ENCODE assay signal across 8 cellular contexts in the genomic region with DNA sequence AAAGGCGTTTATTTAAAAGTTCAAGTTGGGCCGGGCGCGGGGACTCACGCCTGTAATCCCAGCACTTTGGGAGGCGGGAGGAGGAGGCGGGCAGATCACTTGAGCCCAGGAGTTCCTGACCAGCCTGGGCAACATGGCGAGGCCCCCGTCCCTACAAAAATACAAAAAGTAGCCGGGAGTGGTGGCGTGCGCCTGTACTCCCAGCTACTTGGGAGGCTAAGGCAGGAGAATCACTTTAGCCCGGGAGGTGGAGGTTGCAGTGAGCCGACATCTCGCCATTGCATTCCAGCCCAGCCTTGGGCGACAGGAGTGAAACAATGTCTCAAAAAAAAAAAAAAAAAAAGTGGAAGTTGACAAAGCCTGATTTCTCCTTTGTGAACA. TPM values are rescaled to one million over a fixed set of nuclear protein-coding genes. Genes with fewer than 3 reads are reported as not detected.
DNase-seq lines count a peak whose midpoint lies in the region; TF ChIP-seq lines count a peak whose summit lies in the region.

No MANE protein-coding gene starts in this region.

- peak overlapping the region; percentile 89 for H3K4me2 ChIP-seq in fibroblast of lung (ENCODE audit: extremely low read depth, insufficient read depth, low read length)

- peak overlapping the region; percentile 86 for H3K4me3 Mint-ChIP-seq in progenitor cell of endocrine pancreas (ENCODE audit: low read depth)

- H3K9me3 Mint-ChIP-seq in progenitor cell of endocrine pancreas (ENCODE audit: low read depth), result no peaks in the 10 kb centered on the region

- no peaks in the 10 kb centered on the region for H3K27me3 ChIP-seq in SJCRH30
- H3K27me3 ChIP-seq in fibroblast of lung (ENCODE audit: control insufficient read depth, insufficient read depth, low read length), result no peaks in the 10 kb centered on the region

- peaks cover 8% of the 10 kb centered on the region for H3K4me1 Mint-ChIP-seq in progenitor cell of endocrine pancreas (ENCODE audit: low read depth)

- peak overlapping the region; percentile 93 for H3K27ac Mint-ChIP-seq in progenitor cell of endocrine pancreas

- H3K27me3 Mint-ChIP-seq in progenitor cell of endocrine pancreas, result no peaks in the 10 kb centered on the region

- TF ChIP-seq CTCF in fibroblast of lung (conservative IDR thresholded peaks at IDR 0.05 in 1 of 2, IDR thresholded peaks at IDR 0.05 in 1 of 2; ENCODE audit: low read depth in 1 of 2, low read length in 2 of 2) (no peak), progenitor cell of endocrine pancreas (IDR thresholded peaks at IDR 0.05; ENCODE audit: unreplicated experiment) (no peak)

- peak overlapping the region; percentile 85 for H3K4me3 ChIP-seq in SJCRH30
- H3K4me3 ChIP-seq in fibroblast of lung (replicated peaks in 1 of 4; ENCODE audit: control extremely low read depth in 1 of 4, insufficient read depth in 1 of 4, low read depth in 3 of 4, low read length in 4 of 4), result peak overlapping the region; percentile 80 to 93 (median 86)

- no peaks in the 10 kb centered on the region for H4K20me1 ChIP-seq in fibroblast of lung (ENCODE audit: control insufficient read depth, extremely low read depth, insufficient read depth, low read length)

- H3K36me3 Mint-ChIP-seq in progenitor cell of endocrine pancreas (ENCODE audit: insufficient read depth), result peaks cover 4% of the 10 kb centered on the region

- H3K9me3 ChIP-seq in SJCRH30 (replicated peaks) (no peaks in the 10 kb centered on the region), fibroblast of lung (ENCODE audit: control insufficient read depth, insufficient read depth, low read depth, low read length) (no peaks in the 10 kb centered on the region)

- H3K36me3 ChIP-seq in SJCRH30 (peaks cover 10% of the 10 kb centered on the region), fibroblast of lung (ENCODE audit: control insufficient read depth, insufficient read depth, low read length) (peaks cover 4% of the 10 kb centered on the region)

- H3K4me1 ChIP-seq in SJCRH30 (no peaks in the 10 kb centered on the region; the same call in 1 of the 2 replicates), fibroblast of lung (ENCODE audit: control insufficient read depth, extremely low read depth, insufficient read depth, low read length) (no peaks in the 10 kb centered on the region)

- H3K9ac ChIP-seq in fibroblast of lung (ENCODE audit: insufficient read depth, low read length), result peak overlapping the region; percentile 93

- peak; percentile 26 for DNase-seq in NCI-H82 (lab: John Stamatoyannopoulos, UW)
- no peak for DNase-seq in NCI-H82 treated with DMSO at 0.1 percent for 48 hours (lab: John Stamatoyannopoulos, UW; ENCODE audit: unreplicated experiment)
- peak in 1 of 2 experiments; percentile 28 for DNase-seq in SJCRH30
- no peak for DNase-seq in fibroblast of lung (ENCODE audit: low read depth in 2 of 2)
- DNase-seq in progenitor cell of endocrine pancreas (ENCODE audit: low spot score, unreplicated experiment), result no peak
- DNase-seq in superior temporal gyrus (ENCODE audit: extremely low spot score), result no peak
- DNase-seq in C1 segment of cervical spinal cord (lab: John Stamatoyannopoulos, UW), result no peak
- DNase-seq in NCI-H2227 (lab: John Stamatoyannopoulos, UW; ENCODE audit: unreplicated experiment), result no peak

- peak overlapping the region; percentile 66 for H3K27ac ChIP-seq in SJCRH30
- peak overlapping the region; percentile 72 for H3K27ac ChIP-seq in fibroblast of lung (ENCODE audit: insufficient read depth, low read length)

- H3K79me2 ChIP-seq in fibroblast of lung (ENCODE audit: control insufficient read depth, insufficient read depth, low read length), result peaks cover 14% of the 10 kb centered on the region

- H2AFZ ChIP-seq in fibroblast of lung (ENCODE audit: low read length), result no peak overlapping the region

RNA-seq across cellular contexts. Expression of a gene that starts 0.8 kb away (rescaled TPM):
- 47.9 and 53.3 TPM in 2 replicates for total RNA-seq in SJCRH30 (2014; rRNA removed; shearing (Covaris generic))
- total RNA-seq in fibroblast of lung (58.6 and 84.9 TPM in 2 replicates), progenitor cell of endocrine pancreas (45.6 and 47.6 TPM in 2 replicates)
- 47.8 and 55.4 TPM in 2 replicates for polyA plus RNA-seq in fibroblast of lung
- 63.1 and 71.9 TPM in 2 replicates for polyA plus RNA-seq in fibroblast of lung (2012)
- 12.2 and 20.1 TPM in 2 replicates for polyA minus RNA-seq in fibroblast of lung (ENCODE audit: low replicate concordance)

RNA-seq across cellular contexts. Expression of a gene that starts 12.6 kb away (rescaled TPM):
- total RNA-seq in SJCRH30 (2014; rRNA removed; shearing (Covaris generic)), result 19.3 and 22.1 TPM in 2 replicates
- total RNA-seq in fibroblast of lung (17.7 and 20.0 TPM in 2 replicates), progenitor cell of endocrine pancreas (16.6 and 18.1 TPM in 2 replicates)
- 19.9 and 21.7 TPM in 2 replicates for polyA plus RNA-seq in fibroblast of lung
- 17.1 and 19.6 TPM in 2 replicates for polyA plus RNA-seq in fibroblast of lung (2012)
- 39.5 and 51.3 TPM in 2 replicates for polyA minus RNA-seq in fibroblast of lung (ENCODE audit: low replicate concordance)

RNA-seq across cellular contexts. Expression of a gene that starts 12.7 kb away (rescaled TPM):
- total RNA-seq in SJCRH30 (2014; rRNA removed; shearing (Covaris generic)), result 118 and 135 TPM in 2 replicates
- total RNA-seq in fibroblast of lung, result 76.5 and 78.8 TPM in 2 replicates
- 113 and 164 TPM in 2 replicates for polyA plus RNA-seq in fibroblast of lung
- polyA plus RNA-seq in fibroblast of lung (2012), result 95.1 and 110 TPM in 2 replicates
- 66.2 and 84.8 TPM in 2 replicates for polyA minus RNA-seq in fibroblast of lung (ENCODE audit: low replicate concordance)
- total RNA-seq in progenitor cell of endocrine pancreas, result 102 and 109 TPM in 2 replicates

RNA-seq across cellular contexts. Expression of a gene that starts 13.2 kb away (rescaled TPM):
- 107 and 108 TPM in 2 replicates for total RNA-seq in SJCRH30 (2014; rRNA removed; shearing (Covaris generic))
- total RNA-seq in fibroblast of lung (74.2 and 100 TPM in 2 replicates), progenitor cell of endocrine pancreas (161 and 163 TPM in 2 replicates)
- 72.6 and 81.1 TPM in 2 replicates for polyA plus RNA-seq in fibroblast of lung
- 30.6 and 38.4 TPM in 2 replicates for polyA plus RNA-seq in fibroblast of lung (2012)
- polyA minus RNA-seq in fibroblast of lung (ENCODE audit: low replicate concordance), result 116 and 194 TPM in 2 replicates

RNA-seq across cellular contexts. Expression of a gene that starts 20.3 kb away (rescaled TPM):
- total RNA-seq in SJCRH30 (2014; rRNA removed; shearing (Covaris generic)), result 0.16 and 0.43 TPM in 2 replicates
- total RNA-seq in fibroblast of lung, result not detected in 2 replicates
- polyA plus RNA-seq in fibroblast of lung, result not detected in 2 replicates
- not detected in 2 replicates for polyA plus RNA-seq in fibroblast of lung (2012)
- not detected in 2 replicates for polyA minus RNA-seq in fibroblast of lung (ENCODE audit: low replicate concordance)
- 0.26 and 0.29 TPM in 2 replicates for total RNA-seq in progenitor cell of endocrine pancreas
